27 cellular contexts compared by ENCODE assay signal in genomic region chr3:67215690-67216089, GRCh38.
DNase-seq lines count a peak whose midpoint lies in the region; ATAC-seq and TF ChIP-seq lines count a peak whose summit lies in the region.
"Had no signal": no experiment of that assay in that cellular context is flagged by ENCODE, and none has a peak within 500 bp of the region (broad histone marks: within the 10 kb centered on the region; RNA-seq: fewer than 3 reads in every experiment).

No MANE protein-coding gene starts in this region.

- H3K9me3 Mint-ChIP-seq in osteocyte (ENCODE audit: unreplicated experiment): no peaks in the 10 kb centered on the region
- H3K9me3 Mint-ChIP-seq: GM23338; H9; T-helper 2 cell treated with Interferon-gamma antibody and Interleukin-4, amounts not matched to agents 5 μg/mL and 100 μg/mL, for 36 hours had no signal

- H2AFZ ChIP-seq in KMS-11 (ENCODE audit: low read depth): no peak overlapping the region
- H2AFZ ChIP-seq: GM23338 had no signal

- H3K4me3 ChIP-seq in KMS-11 (IDR thresholded peaks at IDR 0.05; ENCODE audit: insufficient read depth, low read depth, low read length): no peak overlapping the region
- H3K4me3 ChIP-seq: BLaER1, GM12878, GM23338, MG63, Peyer's patch had no signal

- H3K4me1 Mint-ChIP-seq in osteocyte (ENCODE audit: unreplicated experiment): no peaks in the 10 kb centered on the region
- H3K4me1 Mint-ChIP-seq: CD4-positive, CD25-positive, alpha-beta regulatory T cell; GM23338; H9 had no signal

- no peaks in the 10 kb centered on the region for H3K27me3 Mint-ChIP-seq in osteocyte (ENCODE audit: unreplicated experiment)

- H3K79me2 ChIP-seq in KMS-11 (ENCODE audit: insufficient read depth, low read depth): no peaks in the 10 kb centered on the region

- no peak overlapping the region for H3K4me3 Mint-ChIP-seq in osteocyte (ENCODE audit: unreplicated experiment)
- H3K4me3 Mint-ChIP-seq: CD4-positive, CD25-positive, alpha-beta regulatory T cell; GM23338; H9; T-helper 2 cell treated with Interferon-gamma antibody and Interleukin-4, amounts not matched to agents 5 μg/mL and 100 μg/mL, for 36 hours had no signal

- H3K27ac Mint-ChIP-seq in osteocyte (ENCODE audit: unreplicated experiment): no peak overlapping the region
- H3K27ac Mint-ChIP-seq: CD4-positive, CD25-positive, alpha-beta regulatory T cell; GM23338; H9; T-helper 2 cell treated with Interferon-gamma antibody and Interleukin-4, amounts not matched to agents 5 μg/mL and 100 μg/mL, for 36 hours had no signal

- TF ChIP-seq CTCF in KMS-11 (conservative IDR thresholded peaks at IDR 0.05; ENCODE audit: low read depth, low read length): no peak
- no peak for TF ChIP-seq CTCF in osteocyte (IDR thresholded peaks at IDR 0.05)

- H3K36me3 ChIP-seq in KMS-11 (ENCODE audit: insufficient read depth): no peaks in the 10 kb centered on the region
- H3K36me3 ChIP-seq: BLaER1, MG63, Peyer's patch had no signal

- DNase-seq in NCI-H128 (lab: John Stamatoyannopoulos, UW; ENCODE audit: unreplicated experiment) (peak; percentile 4), NCI-H2171 (lab: John Stamatoyannopoulos, UW) (peak; percentile 23), NCI-H82 treated with DMSO at 0.1 percent for 48 hours (lab: John Stamatoyannopoulos, UW; ENCODE audit: unreplicated experiment) (peak; percentile 2), middle frontal gyrus (ENCODE audit: extremely low spot score, low spot score) (no peak), DMS114 treated with DMSO at 0.1 percent for 48 hours (lab: John Stamatoyannopoulos, UW; ENCODE audit: unreplicated experiment) (no peak), osteocyte (ENCODE audit: extremely low spot score, unreplicated experiment) (no peak)
- DNase-seq: CD4-positive, CD25-positive, alpha-beta regulatory T cell; DMS79; EL; GDM1; H9; KBM-7; MG63; NCI-H1694; NCI-H2081; NCI-H446 treated with DMSO at 0.1 percent for 48 hours; NCI-H774; OCI-M1; Peyer's patch; SHP77 treated with DMSO at 0.1 percent for 48 hours; T-helper 1 cell had no signal

- no peak overlapping the region for H3K27ac ChIP-seq in KMS-11
- H3K27ac ChIP-seq: BLaER1, Peyer's patch had no signal

- no peaks in the 10 kb centered on the region for H4K20me1 ChIP-seq in KMS-11 (ENCODE audit: insufficient read depth)
- H4K20me1 ChIP-seq: BLaER1 had no signal

- peak overlapping the region; percentile 20; the same call in 1 of the 2 replicates for H3K4me2 ChIP-seq in KMS-11
- H3K4me2 ChIP-seq: BLaER1, GM23338 had no signal

- no peaks in the 10 kb centered on the region for H3K27me3 ChIP-seq in KMS-11 (ENCODE audit: insufficient read depth, low read depth)
- H3K27me3 ChIP-seq: BLaER1, MG63, Peyer's patch had no signal

- no peak overlapping the region for H3K9ac ChIP-seq in KMS-11
- H3K9ac ChIP-seq: BLaER1 had no signal

- ATAC-seq in HG03039 (IDR thresholded peaks at IDR 0.05; ENCODE audit: unreplicated experiment): no peak
- ATAC-seq: GM12878, GM23338 had no signal

- peaks cover 14% of the 10 kb centered on the region for H3K4me1 ChIP-seq in KMS-11 (ENCODE audit: low read depth, poor library complexity, severe bottlenecking)
- H3K4me1 ChIP-seq: BLaER1, Peyer's patch had no signal

- H3K36me3 Mint-ChIP-seq in osteocyte (ENCODE audit: unreplicated experiment): no peaks in the 10 kb centered on the region
- H3K36me3 Mint-ChIP-seq: CD4-positive, CD25-positive, alpha-beta regulatory T cell had no signal

Comparison
In these comparisons a context has a peak if more than half of its experiments do, and no peak if none do; other contexts are left out.
1. DNase-seq: peak in NCI-H128 (single experiment), NCI-H2171 (single experiment) and NCI-H82 treated with DMSO at 0.1 percent for 48 hours (single experiment); none in middle frontal gyrus (single experiment), DMS114 treated with DMSO at 0.1 percent for 48 hours (single experiment) and osteocyte (single experiment).